In genomic region chr2:9497017-9497416, GRCh38 we compare ENCODE assay signal across 11 cellular contexts. TPM values are rescaled to one million over a fixed set of nuclear protein-coding genes. Genes with fewer than 3 reads are reported as not detected.
DNase-seq lines count a peak whose midpoint lies in the region; TF ChIP-seq lines count a peak whose summit lies in the region.
"Had no signal": no experiment of that assay in that cellular context is flagged by ENCODE, and none has a peak within 500 bp of the region (broad histone marks: within the 10 kb centered on the region; RNA-seq: fewer than 3 reads in every experiment).

No MANE protein-coding gene starts in this region.

- no peak overlapping the region for H3K4me3 Mint-ChIP-seq in CD4-positive, alpha-beta memory T cell
- no peak overlapping the region for H3K4me3 Mint-ChIP-seq in chondrocyte (ENCODE audit: unreplicated experiment)

- peaks cover 57% of the 10 kb centered on the region for H3K36me3 ChIP-seq in CD4-positive, alpha-beta memory T cell (ENCODE audit: insufficient read depth, low read length)
- H3K36me3 ChIP-seq in hepatocyte (replicated peaks; ENCODE audit: insufficient read depth, low read depth), result peaks cover 11% of the 10 kb centered on the region
- peaks cover 26% of the 10 kb centered on the region for H3K36me3 ChIP-seq in smooth muscle cell (ENCODE audit: low read depth)

- no peak overlapping the region for H3K4me2 ChIP-seq in hepatocyte
- no peak overlapping the region for H3K4me2 ChIP-seq in smooth muscle cell

- no peaks in the 10 kb centered on the region for H3K9me2 ChIP-seq in hepatocyte (replicated peaks; ENCODE audit: insufficient read depth)

- no peak for DNase-seq in CD4-positive, alpha-beta memory T cell
- DNase-seq in DMS153 (lab: John Stamatoyannopoulos, UW) (peak; percentile 67), RWPE1 (ENCODE audit: low spot score) (peak; percentile 53), hepatocyte (ENCODE audit: low spot score) (peak; percentile 26), chondrocyte (ENCODE audit: low spot score) (no peak), smooth muscle cell (lab: John Stamatoyannopoulos, UW; ENCODE audit: unreplicated experiment) (no peak), AG08396 (ENCODE audit: low spot score) (no peak)
- DNase-seq: amygdala, NCI-H1436 treated with DMSO at 0.1 percent for 48 hours, right cardiac atrium, SW 1271 had no signal

- no peak overlapping the region for H3K9ac ChIP-seq in smooth muscle cell (ENCODE audit: low read depth)

- 89% methylated on average over 4 of the region's 4 CpGs for WGBS in hepatocyte (ENCODE audit: low lambda C conversion rate, missing lambda C conversion rate)
- 93% methylated on average over 4 of the region's 4 CpGs for WGBS in smooth muscle cell (ENCODE audit: low lambda C conversion rate)

- H4K20me1 ChIP-seq in hepatocyte (ENCODE audit: insufficient read depth, poor library complexity, severe bottlenecking) (no peaks in the 10 kb centered on the region), smooth muscle cell (ENCODE audit: low read depth) (peaks cover 14% of the 10 kb centered on the region)

- POLR2A ChIA-PET in CD4-positive, alpha-beta memory T cell (lab: Charles Lee; ENCODE audit: partially characterized antibody), result no interaction called here
- POLR2A ChIA-PET in RWPE1 (lab: Yijun Ruan, JAX; ENCODE audit: low non-redundant PET), result no interaction called here

- H3K9me3 Mint-ChIP-seq in CD4-positive, alpha-beta memory T cell, result no peaks in the 10 kb centered on the region
- no peaks in the 10 kb centered on the region for H3K9me3 Mint-ChIP-seq in chondrocyte (ENCODE audit: low read depth)

- intact Hi-C loops in CD4-positive, alpha-beta memory T cell (cut with micrococcal nuclease), result no loop called here

- H3K27ac ChIP-seq in CD4-positive, alpha-beta memory T cell (ENCODE audit: low read depth, low read length), result no peak overlapping the region
- H3K27ac ChIP-seq in RWPE1 (no peak overlapping the region), hepatocyte (no peak overlapping the region), smooth muscle cell (ENCODE audit: low read depth) (no peak overlapping the region)

- peaks cover 54 to 72% of the 10 kb centered on the region in 2 donors for H3K36me3 Mint-ChIP-seq in CD4-positive, alpha-beta memory T cell
- peaks cover 33% of the 10 kb centered on the region for H3K36me3 Mint-ChIP-seq in chondrocyte (ENCODE audit: low read depth)

- H3K27me3 ChIP-seq in CD4-positive, alpha-beta memory T cell (ENCODE audit: insufficient read depth, low read length), result no peaks in the 10 kb centered on the region
- H3K27me3 ChIP-seq in hepatocyte, result no peaks in the 10 kb centered on the region
- no peaks in the 10 kb centered on the region for H3K27me3 ChIP-seq in smooth muscle cell (ENCODE audit: low read depth)

- H3K9me3 ChIP-seq in CD4-positive, alpha-beta memory T cell (ENCODE audit: control insufficient read depth in 1 of 2, low read length in 2 of 2), result no peaks in the 10 kb centered on the region
- H3K9me3 ChIP-seq in hepatocyte (ENCODE audit: low read depth) (no peaks in the 10 kb centered on the region), smooth muscle cell (replicated peaks; ENCODE audit: low read depth) (no peaks in the 10 kb centered on the region)

- no peaks in the 10 kb centered on the region for H3K79me2 ChIP-seq in hepatocyte
- no peaks in the 10 kb centered on the region for H3K79me2 ChIP-seq in smooth muscle cell (ENCODE audit: low read depth)

- peaks cover 3% of the 10 kb centered on the region for H3F3A ChIP-seq in smooth muscle cell (ENCODE audit: low read depth)

- H2AFZ ChIP-seq in hepatocyte (no peak overlapping the region), smooth muscle cell (ENCODE audit: low read depth) (no peak overlapping the region)

- CTCF ChIA-PET in CD4-positive, alpha-beta memory T cell (lab: Charles Lee; ENCODE audit: partially characterized antibody), result interaction anchor here (1.0 kb wide), 1 partner anchor 302 kb away, joined by 3 read pairs; no protein-coding TSS in a partner anchor
- CTCF ChIA-PET in RWPE1 (lab: Yijun Ruan, JAX), result no interaction called here

- no peak overlapping the region for H3K4me3 ChIP-seq in CD4-positive, alpha-beta memory T cell (ENCODE audit: low read length in 2 of 2)
- no peak overlapping the region for H3K4me3 ChIP-seq in hepatocyte
- H3K4me3 ChIP-seq in smooth muscle cell, result no peak overlapping the region

- no peak for TF ChIP-seq CTCF in RWPE1 (conservative IDR thresholded peaks at IDR 0.05; ENCODE audit: low read depth)
- no peak for TF ChIP-seq CTCF in hepatocyte (IDR thresholded peaks at IDR 0.05; ENCODE audit: poor library complexity)
- no peak for TF ChIP-seq CTCF in chondrocyte (IDR thresholded peaks at IDR 0.05)
- TF ChIP-seq CTCF in smooth muscle cell (IDR thresholded peaks at IDR 0.05; ENCODE audit: borderline replicate concordance, insufficient read depth, poor library complexity, severe bottlenecking), result no peak

- H3K4me1 Mint-ChIP-seq in CD4-positive, alpha-beta memory T cell, result peaks cover 1 to 7% (median 4%) of the 10 kb centered on the region in 4 donors
- peaks cover 22% of the 10 kb centered on the region for H3K4me1 Mint-ChIP-seq in chondrocyte (ENCODE audit: low read depth)

- H3K4me1 ChIP-seq in CD4-positive, alpha-beta memory T cell (ENCODE audit: insufficient read depth, low read length), result no peaks in the 10 kb centered on the region
- no peaks in the 10 kb centered on the region for H3K4me1 ChIP-seq in hepatocyte (ENCODE audit: insufficient read depth)
- H3K4me1 ChIP-seq in smooth muscle cell (ENCODE audit: low read depth), result no peaks in the 10 kb centered on the region

- H3K27me3 Mint-ChIP-seq in CD4-positive, alpha-beta memory T cell, result no peaks in the 10 kb centered on the region
- no peaks in the 10 kb centered on the region for H3K27me3 Mint-ChIP-seq in chondrocyte (ENCODE audit: low read depth)

- H3K27ac Mint-ChIP-seq in CD4-positive, alpha-beta memory T cell, result peak overlapping the region in 6 of 7 donors; percentile 25 to 61 (median 53)
- no peak overlapping the region for H3K27ac Mint-ChIP-seq in chondrocyte (ENCODE audit: unreplicated experiment)

RNA-seq across cellular contexts. Expression of gene IAH1, which starts 22.7 kb away (rescaled TPM):
- 10 to 100 TPM; 52.5 to 58.1 TPM for total RNA-seq in CD4-positive, alpha-beta memory T cell
- polyA plus RNA-seq in CD4-positive, alpha-beta memory T cell, result 10 to 100 TPM; 85.8 to 98.4 TPM
- 31.6 and 44.2 TPM in 2 replicates for total RNA-seq in hepatocyte
- 46.7 and 51.0 TPM in 2 replicates for polyA plus RNA-seq in hepatocyte
- 66.6 to 72.9 TPM (median 67.8 TPM) in 3 replicates for total RNA-seq in chondrocyte
- total RNA-seq in smooth muscle cell, result 40.8 and 61.5 TPM in 2 replicates
- 73.7 and 90.8 TPM in 2 replicates for polyA plus RNA-seq in smooth muscle cell

RNA-seq across cellular contexts. Expression of gene ADAM17, which starts 58.6 kb away (rescaled TPM):
- 10 to 100 TPM; 32.7 to 35.6 TPM for total RNA-seq in CD4-positive, alpha-beta memory T cell
- polyA plus RNA-seq in CD4-positive, alpha-beta memory T cell, result 10 to 100 TPM in 1 of 2 donors, 1 to 10 TPM in 1; 8.1 to 13.7 TPM
- total RNA-seq in hepatocyte (19.5 and 30.2 TPM in 2 replicates), chondrocyte (25.2 to 31.4 TPM (median 30.0 TPM) in 3 replicates), smooth muscle cell (18.3 and 21.4 TPM in 2 replicates)
- polyA plus RNA-seq in hepatocyte (20.5 and 22.0 TPM in 2 replicates), smooth muscle cell (8.9 and 17.6 TPM in 2 replicates)

Comparison
In these comparisons a context has a peak if more than half of its experiments do, and no peak if none do; other contexts are left out.
1. DNase-seq: peak in DMS153 (single experiment), RWPE1 (single experiment) and hepatocyte (single experiment); none in CD4-positive, alpha-beta memory T cell (0 of 5), chondrocyte (single experiment), smooth muscle cell (single experiment) and AG08396 (single experiment).